Comparison of ENCODE assay signal across 26 cellular contexts in genomic region chr17:49869038-49869374, GRCh38. TPM values are rescaled to one million over a fixed set of nuclear protein-coding genes. Genes with fewer than 3 reads are reported as not detected.
"Had no signal": no experiment of that assay in that cellular context is flagged by ENCODE, and none has a peak within 500 bp of the region (broad histone marks: within the 10 kb centered on the region; RNA-seq: fewer than 3 reads in every experiment).

No MANE protein-coding gene starts in this region.

- H3K4me1 ChIP-seq: lower lobe of right lung, parathyroid adenoma, right lobe of liver, transverse colon, vagina had no signal

- H3K27me3 ChIP-seq: right lobe of liver, suprapubic skin, vagina had no signal

- DNase-seq: cortex of kidney; effector memory CD8-positive, alpha-beta T cell; erythroblast; esophagus squamous epithelium; foreskin melanocyte; glutamatergic neuron; hypothalamus; immature natural killer cell; islet precursor cell; kidney glomerular epithelial cell; left colon; left ventricle myocardium superior; lower lobe of right lung; natural killer cell; right lobe of liver; small intestine; stimulated activated CD4-positive, alpha-beta T cell treated with anti-CD3 and anti-CD28 coated beads, Interleukin-15, amount 100 ng/mL, for 24 hours; stimulated activated CD4-positive, alpha-beta T cell treated with anti-CD3 and anti-CD28 coated beads, Interleukin-2, amount 100 ng/mL, for 48 hours; stimulated activated naive CD4-positive, alpha-beta T cell; transverse colon had no signal

- H3K4me3 ChIP-seq: esophagus squamous epithelium, lower lobe of right lung, right lobe of liver, suprapubic skin, transverse colon, vagina had no signal

- H3K4me1 Mint-ChIP-seq: immature natural killer cell, natural killer cell had no signal

- H2AFZ ChIP-seq: parathyroid adenoma had no signal

- H3K36me3 ChIP-seq: esophagus squamous epithelium, lower lobe of right lung, neutrophil, right lobe of liver, suprapubic skin, transverse colon, vagina had no signal

- H3K4me3 Mint-ChIP-seq: effector memory CD8-positive, alpha-beta T cell; immature natural killer cell; natural killer cell had no signal

- H3K36me3 Mint-ChIP-seq: immature natural killer cell, natural killer cell had no signal

- ATAC-seq: effector memory CD8-positive, alpha-beta T cell; left colon; left ventricle myocardium superior; lower lobe of right lung; natural killer cell; right lobe of liver had no signal

- H3K27ac Mint-ChIP-seq: effector memory CD8-positive, alpha-beta T cell; natural killer cell; progenitor cell of endocrine pancreas had no signal

- H3K27ac ChIP-seq: esophagus squamous epithelium, lower lobe of right lung, neutrophil, parathyroid adenoma, right lobe of liver, suprapubic skin, transverse colon, vagina had no signal

- H3K9ac ChIP-seq: parathyroid adenoma had no signal

- H3K9me3 Mint-ChIP-seq: effector memory CD8-positive, alpha-beta T cell; immature natural killer cell; natural killer cell had no signal

- H3K9me3 ChIP-seq: esophagus squamous epithelium, lower lobe of right lung, neutrophil, right lobe of liver, suprapubic skin, transverse colon, vagina had no signal

- H3K79me2 ChIP-seq: parathyroid adenoma had no signal

RNA-seq across cellular contexts. Expression of gene TAC4, which starts 21.1 kb away (rescaled TPM):
- polyA plus RNA-seq: immature natural killer cell, neural cell, small intestine had no signal
